In genomic region chr9:94490465-94490864, GRCh38 we compare ENCODE assay signal across 25 cellular contexts.
DNase-seq lines count a peak whose midpoint lies in the region; ATAC-seq and TF ChIP-seq lines count a peak whose summit lies in the region.
"Had no signal": no experiment of that assay in that cellular context is flagged by ENCODE, and none has a peak within 500 bp of the region (broad histone marks: within the 10 kb centered on the region; RNA-seq: fewer than 3 reads in every experiment).

No MANE protein-coding gene starts in this region.

- DNase-seq in GM23248, result peak; percentile 14
- DNase-seq in OCI-LY7 (ENCODE audit: low spot score), result no peak
- DNase-seq in endodermal cell, result peak; percentile 65
- peak; percentile 38 for DNase-seq in myocyte (ENCODE audit: low read depth)
- no peak for DNase-seq in NCI-H69 (lab: John Stamatoyannopoulos, UW)
- no peak for DNase-seq in SHP77 treated with DMSO at 0.1 percent for 48 hours (lab: John Stamatoyannopoulos, UW)
- DNase-seq: activated CD4-positive, alpha-beta T cell treated with anti-CD3 and anti-CD28 coated beads, Interleukin-2, amount 50 U/mL, for 48 hours; activated naive CD4-positive, alpha-beta T cell; anterior cingulate cortex; CD8-positive, alpha-beta T cell; cerebellar nuclear complex; DMS53; effector memory CD4-positive, alpha-beta T cell; HCEC 1CT; left ventricle myocardium superior; MG63; NCI-H146; Peyer's patch; spleen; stomach; T-helper 2 cell; WERI-Rb-1 had no signal

- no peaks in the 10 kb centered on the region for H3K4me1 Mint-ChIP-seq in endodermal cell

- H2AFZ ChIP-seq in GM23248 (no peak overlapping the region), OCI-LY7 (ENCODE audit: low read length) (no peak overlapping the region)

- H4K20me1 ChIP-seq in GM23248 (ENCODE audit: insufficient read depth) (no peaks in the 10 kb centered on the region), OCI-LY7 (ENCODE audit: insufficient read depth, low read length) (no peaks in the 10 kb centered on the region)

- in situ Hi-C loops in GM23248 (cut with MboI), result no loop called here

- H3K4me3 Mint-ChIP-seq in endodermal cell, result no peak overlapping the region
- H3K4me3 Mint-ChIP-seq: CD8-positive, alpha-beta T cell; type B pancreatic cell had no signal

- CTCF ChIA-PET in OCI-LY7 (lab: Charles Lee; ENCODE audit: unreplicated experiment), result no interaction called here

- ATAC-seq in activated CD4-positive, CD25-positive, alpha-beta regulatory T cell treated with anti-CD3 and anti-CD28 coated beads, Interleukin-2, amount 50 U/mL, for 24 hours, result no peak
- ATAC-seq in HG03520 (IDR thresholded peaks at IDR 0.05; ENCODE audit: unreplicated experiment), result no peak
- ATAC-seq: CD8-positive, alpha-beta T cell; left ventricle myocardium superior had no signal

- no peak overlapping the region for H3K27ac Mint-ChIP-seq in endodermal cell
- H3K27ac Mint-ChIP-seq: CD8-positive, alpha-beta T cell; type B pancreatic cell had no signal

- H3F3A ChIP-seq in GM23248 (ENCODE audit: insufficient read depth), result no peaks in the 10 kb centered on the region

- no peaks in the 10 kb centered on the region for H3K4me1 ChIP-seq in GM23248 (ENCODE audit: insufficient read depth)
- H3K4me1 ChIP-seq in OCI-LY7 (ENCODE audit: insufficient read depth, low read length, poor library complexity, severe bottlenecking), result peaks cover 63% of the 10 kb centered on the region
- H3K4me1 ChIP-seq in endodermal cell (ENCODE audit: control insufficient read depth, insufficient read depth, low read length), result no peaks in the 10 kb centered on the region
- H3K4me1 ChIP-seq: Peyer's patch, spleen, stomach had no signal

- no peak for TF ChIP-seq CTCF in OCI-LY7 (conservative IDR thresholded peaks at IDR 0.05; ENCODE audit: low read length)
- no peak for TF ChIP-seq CTCF in endodermal cell (conservative IDR thresholded peaks at IDR 0.05)

- POLR2A ChIA-PET in OCI-LY7 (lab: Charles Lee), result no interaction called here

- H3K4me2 ChIP-seq in GM23248 (ENCODE audit: unreplicated experiment) (no peak overlapping the region), OCI-LY7 (ENCODE audit: low read length) (peak overlapping the region; percentile 66)

- intact Hi-C loops in OCI-LY7 (cut with micrococcal nuclease; ENCODE audit: unreplicated experiment), result no loop called here

- H3K9me3 ChIP-seq in GM23248 (ENCODE audit: low read depth) (no peaks in the 10 kb centered on the region), OCI-LY7 (ENCODE audit: low read length) (peaks cover 12% of the 10 kb centered on the region; the same call in 1 of the 2 replicates), endodermal cell (ENCODE audit: control insufficient read depth, low read length) (peaks cover 6% of the 10 kb centered on the region)
- H3K9me3 ChIP-seq: MG63, Peyer's patch, spleen, stomach had no signal

- H3K9ac ChIP-seq in GM23248 (no peak overlapping the region), endodermal cell (ENCODE audit: extremely low read depth, low read length, poor library complexity, severe bottlenecking) (no peak overlapping the region)

- H3K79me2 ChIP-seq in GM23248 (ENCODE audit: insufficient read depth) (no peaks in the 10 kb centered on the region), OCI-LY7 (ENCODE audit: insufficient read depth, low read depth, low read length) (peaks cover 47% of the 10 kb centered on the region)

- BruUV-seq in OCI-LY7 (replicated peaks; lab: Mats Ljungman, UMichigan), result no TSS peak

- peaks cover 2% of the 10 kb centered on the region for H3K36me3 Mint-ChIP-seq in endodermal cell (ENCODE audit: low read depth)
- H3K36me3 Mint-ChIP-seq: CD8-positive, alpha-beta T cell; type B pancreatic cell had no signal

- H3K27me3 ChIP-seq in GM23248 (replicated peaks; ENCODE audit: insufficient read depth) (no peaks in the 10 kb centered on the region), endodermal cell (ENCODE audit: control insufficient read depth, insufficient read depth, low read length, poor library complexity, severe bottlenecking) (no peaks in the 10 kb centered on the region)
- H3K27me3 ChIP-seq: MG63, Peyer's patch, stomach had no signal

- no peaks in the 10 kb centered on the region for H3K9me2 ChIP-seq in GM23248 (ENCODE audit: insufficient read depth)
- no peaks in the 10 kb centered on the region for H3K9me2 ChIP-seq in OCI-LY7 (ENCODE audit: insufficient read depth, low read length)

- no peaks in the 10 kb centered on the region for H3K27me3 Mint-ChIP-seq in endodermal cell (ENCODE audit: insufficient read depth)
- H3K27me3 Mint-ChIP-seq: type B pancreatic cell had no signal

- H3K9me3 Mint-ChIP-seq in endodermal cell, result no peaks in the 10 kb centered on the region
- H3K9me3 Mint-ChIP-seq: CD8-positive, alpha-beta T cell had no signal

- H3K36me3 ChIP-seq in GM23248 (ENCODE audit: low read depth) (no peaks in the 10 kb centered on the region), OCI-LY7 (ENCODE audit: insufficient read depth, low read length) (peaks cover 43% of the 10 kb centered on the region), endodermal cell (ENCODE audit: control insufficient read depth, insufficient read depth, low read length) (no peaks in the 10 kb centered on the region)
- H3K36me3 ChIP-seq: MG63, Peyer's patch, spleen, stomach, WERI-Rb-1 had no signal

- WGBS in GM23248 (ENCODE audit: low coverage in 1 of 2, low lambda C conversion rate in 2 of 2, missing lambda C conversion rate in 2 of 2), 2 experiments, result 0 to 6% methylated on average over 1 of the region's 1 CpG
- WGBS in endodermal cell (ENCODE audit: insufficient coverage in 1 of 2, insufficient read length in 1 of 2), 2 experiments, result 56 to 76% methylated on average over 1 of the region's 1 CpG

- H3K4me3 ChIP-seq in GM23248 (no peak overlapping the region), OCI-LY7 (ENCODE audit: low read depth, low read length, poor library complexity, severe bottlenecking) (no peak overlapping the region), endodermal cell (ENCODE audit: low read length) (no peak overlapping the region)
- H3K4me3 ChIP-seq: MG63, Peyer's patch, spleen, stomach had no signal

- H3K27ac ChIP-seq in GM23248 (no peak overlapping the region), OCI-LY7 (ENCODE audit: low read depth, low read length, poor library complexity, severe bottlenecking) (peak overlapping the region; percentile 97), endodermal cell (ENCODE audit: low read depth, low read length) (no peak overlapping the region)
- H3K27ac ChIP-seq: Peyer's patch, spleen, stomach, WERI-Rb-1 had no signal

Comparison
In these comparisons a context has a peak if more than half of its experiments do, and no peak if none do; other contexts are left out.
1. DNase-seq: peak in GM23248 (single experiment), endodermal cell (single experiment) and myocyte (single experiment); none in OCI-LY7 (single experiment), NCI-H69 (single experiment) and SHP77 treated with DMSO at 0.1 percent for 48 hours (single experiment).